8 cellular contexts compared by ENCODE assay signal in genomic region chr1:228037401-228038386, GRCh38. TPM values are rescaled to one million over a fixed set of nuclear protein-coding genes. Genes with fewer than 3 reads are reported as not detected.
DNase-seq lines count a peak whose midpoint lies in the region; ATAC-seq, FAIRE-seq and TF ChIP-seq lines count a peak whose summit lies in the region.

No MANE protein-coding gene starts in this region.

- H3K4me3 Mint-ChIP-seq in naive B cell: peak overlapping the region in 4 of 8 donors; percentile 43 to 51 (median 48)

- H3K36me3 Mint-ChIP-seq in naive B cell: peaks cover 0 to 7% of the 10 kb centered on the region in 2 donors

- H3K27ac Mint-ChIP-seq in naive B cell: no peak overlapping the region

- DNase-seq in ACHN: peak; percentile 25
- peak; percentile 43 for DNase-seq in bronchial epithelial cell (ENCODE audit: low read depth)
- no peak for DNase-seq in naive B cell
- no peak for DNase-seq in SW 1271 (lab: John Stamatoyannopoulos, UW)
- DNase-seq in pons (ENCODE audit: low spot score): no peak

- TF ChIP-seq CTCF in bronchial epithelial cell (IDR thresholded peaks at IDR 0.05; ENCODE audit: insufficient read depth, low read length, severe bottlenecking): no peak

- peaks cover 0 to 5% (median 0%) of the 10 kb centered on the region in 3 donors for H3K4me1 Mint-ChIP-seq in naive B cell

- in situ Hi-C loops in ACHN (cut with HindIII; ENCODE audit: low pct_ligation_motif_present, low pct_unique_long_range_greater_than_20kb, low sequenced_read_pairs): no loop called here

- peaks cover 22% of the 10 kb centered on the region for H3K27me3 ChIP-seq in bronchial epithelial cell (ENCODE audit: control insufficient read depth, insufficient read depth, low read length)

- peaks cover 27 to 65% (median 42%) of the 10 kb centered on the region in 3 donors for H3K27me3 Mint-ChIP-seq in naive B cell

- no peak for FAIRE-seq in bronchial epithelial cell (lab: Jason Lieb, UNC)

- no peaks in the 10 kb centered on the region for H3K36me3 ChIP-seq in bronchial epithelial cell (ENCODE audit: control insufficient read depth, insufficient read depth, low read length)

- peaks cover 0 to 10% (median 4%) of the 10 kb centered on the region in 7 donors for H3K9me3 Mint-ChIP-seq in naive B cell

- ATAC-seq in GM19372 (IDR thresholded peaks at IDR 0.05; ENCODE audit: low read depth, unreplicated experiment) (peak; percentile 99), HG03521 (IDR thresholded peaks at IDR 0.05; ENCODE audit: unreplicated experiment) (peak; percentile 72), naive B cell (ENCODE audit: low read depth in 2 of 2) (peak; percentile 89 to 92), HG03097 (IDR thresholded peaks at IDR 0.05; ENCODE audit: low FRiP score, unreplicated experiment) (no peak)

- no peak overlapping the region for H3K4me3 ChIP-seq in bronchial epithelial cell (ENCODE audit: low read depth, low read length)

RNA-seq across cellular contexts. Expression of gene WNT3A, which starts 30.9 kb away (rescaled TPM):
- total RNA-seq in bronchial epithelial cell: not detected in 2 replicates
- not detected for polyA plus RNA-seq in naive B cell (ENCODE audit: low read depth in 6 of 6)

RNA-seq across cellular contexts. Expression of gene ARF1, which starts 44.8 kb away (rescaled TPM):
- 240 and 297 TPM in 2 replicates for total RNA-seq in bronchial epithelial cell
- polyA plus RNA-seq in naive B cell (ENCODE audit: low read depth in 6 of 6): 100 to 1,000 TPM; 412 to 563 (median 456) TPM

Comparison
In these comparisons a context has a peak if more than half of its experiments do, and no peak if none do; other contexts are left out.
1. DNase-seq: peak in ACHN (single experiment) and bronchial epithelial cell (single experiment); none in naive B cell (single experiment), SW 1271 (0 of 2) and pons (single experiment).